Comparison of ENCODE assay signal across 1 cellular context in genomic region chr6:39530201-39530759, GRCh38.
TF ChIP-seq lines count a peak whose summit lies in the region.

No MANE protein-coding gene starts in this region.

TF ChIP-seq in H1, 55 proteins besides CTCF, POLR2A, EP300 and RAD21:
- TF ChIP-seq CHD7 (IDR thresholded peaks at IDR 0.05; ENCODE audit: insufficient replicate concordance, low read length), result no peak
- TF ChIP-seq KDM4A (IDR thresholded peaks at IDR 0.05; ENCODE audit: low read depth, low read length, severe bottlenecking), result no peak
- TF ChIP-seq ASH2L (IDR thresholded peaks at IDR 0.05; ENCODE audit: low read length), result no peak
- TF ChIP-seq SIRT6 (IDR thresholded peaks at IDR 0.05; ENCODE audit: low read length), result no peak
- TF ChIP-seq SIX5 (IDR thresholded peaks at IDR 0.05; ENCODE audit: low read depth, low read length), result no peak
- TF ChIP-seq JUND (IDR thresholded peaks at IDR 0.05; ENCODE audit: low read length), result peak; percentile 67; the same call in 1 of the 2 replicates
- TF ChIP-seq CTBP2 (IDR thresholded peaks at IDR 0.05; ENCODE audit: borderline replicate concordance, insufficient read depth, insufficient read length, low read length), result no peak
- TF ChIP-seq SIN3A (conservative IDR thresholded peaks at IDR 0.05 in 1 of 2, IDR thresholded peaks at IDR 0.05 in 1 of 2; ENCODE audit: low read depth in 1 of 2, low read length in 2 of 2), result no peak
- TF ChIP-seq HDAC2 (IDR thresholded peaks at IDR 0.05; ENCODE audit: borderline replicate concordance in 1 of 2, low read depth in 2 of 2, low read length in 2 of 2), result no peak
- TF ChIP-seq TEAD4 (IDR thresholded peaks at IDR 0.05; ENCODE audit: low read depth, low read length), result no peak
- no peak for TF ChIP-seq SP1 (IDR thresholded peaks at IDR 0.05; ENCODE audit: low read depth, low read length)
- peak; percentile 92 for TF ChIP-seq CEBPB (IDR thresholded peaks at IDR 0.05; ENCODE audit: low read depth, low read length)
- no peak for TF ChIP-seq YY1 (IDR thresholded peaks at IDR 0.05; ENCODE audit: low read depth, low read length)
TF ChIP-seq in H1: peak in this region for 2.
